In genomic region chr16:86517652-86518258, GRCh38 we compare ENCODE assay signal across 9 cellular contexts. TPM values are rescaled to one million over a fixed set of nuclear protein-coding genes. Genes with fewer than 3 reads are reported as not detected.
A peak's percentile ranks its signal among the peaks of the same experiment; 100 is the strongest.
DNase-seq lines count a peak whose midpoint lies in the region; ATAC-seq and TF ChIP-seq lines count a peak whose summit lies in the region.
"Had no signal": no experiment of that assay in that cellular context is flagged by ENCODE, and none has a peak within 500 bp of the region (broad histone marks: within the 10 kb centered on the region; RNA-seq: fewer than 3 reads in every experiment).

No MANE protein-coding gene starts in this region.

- no peak for ATAC-seq in T-cell (replicated peaks in 1 of 4)

- H3K9me3 ChIP-seq in HEK293 (ENCODE audit: control insufficient read depth, insufficient read depth, low read depth, low read length), result no peaks in the 10 kb centered on the region

- H3K27ac Mint-ChIP-seq in nephron progenitor cell, result no peak overlapping the region
- H3K27ac Mint-ChIP-seq in T-cell, result no peak overlapping the region

- DNase-seq in D341Med (ENCODE audit: low spot score) (peak; percentile 76), SW480 (ENCODE audit: low spot score) (peak; percentile 53), fibroblast of gingiva (ENCODE audit: low read depth) (peak; percentile 84), nephron progenitor cell (peak; percentile 80), NCI-H2107 (lab: John Stamatoyannopoulos, UW) (no peak), T-cell (no peak), GF-D8 (lab: John Stamatoyannopoulos, UW) (no peak)

- TF ChIP-seq CTCF in HEK293 (tag by site-specific recombination; IDR thresholded peaks at IDR 0.05) (peak; percentile 88), nephron progenitor cell (IDR thresholded peaks at IDR 0.05) (peak; percentile 69)

- H3K36me3 Mint-ChIP-seq in nephron progenitor cell (ENCODE audit: low read depth), result no peaks in the 10 kb centered on the region
- H3K36me3 Mint-ChIP-seq in T-cell, result no peaks in the 10 kb centered on the region

- H3K27me3 Mint-ChIP-seq in nephron progenitor cell (ENCODE audit: low read depth, poor library complexity) (peaks cover 90% of the 10 kb centered on the region), T-cell (peaks cover 47 to 84% of the 10 kb centered on the region in 2 donors)

- no peak overlapping the region for H3K4me3 ChIP-seq in HEK293 (ENCODE audit: low read depth, low read length)

- H3K4me1 Mint-ChIP-seq in nephron progenitor cell (peaks cover 30% of the 10 kb centered on the region), T-cell (peaks cover 14 to 20% (median 15%) of the 10 kb centered on the region in 3 donors)

- no peaks in the 10 kb centered on the region for H3K4me1 ChIP-seq in HEK293 (ENCODE audit: control insufficient read depth, insufficient read depth, low read length)

- no peak overlapping the region for H3K4me3 Mint-ChIP-seq in nephron progenitor cell
- H3K4me3 Mint-ChIP-seq in T-cell, result no peak overlapping the region

- CTCF ChIA-PET in HEK293 (lab: Yijun Ruan, JAX), result interaction anchor here (0.5 to 6.0 kb wide), 57 partner anchors 8 to 1371 kb away, joined by 3 to 135 read pairs (median 4); no protein-coding TSS in a partner anchor
- CTCF ChIA-PET in T-cell (lab: Charles Lee), result no interaction called here

- POLR2A ChIA-PET in HEK293 (lab: Yijun Ruan, JAX), result interaction anchor here (0.6 to 2.3 kb wide), 4 partner anchors 134 to 445 kb away, joined by 3 to 15 read pairs (median 6); no protein-coding TSS in a partner anchor
- POLR2A ChIA-PET in T-cell (lab: Charles Lee), result no interaction called here

- H3K27ac ChIP-seq in HEK293 (ENCODE audit: extremely low read depth, low read depth, low read length), result no peak overlapping the region

- H3K9me3 Mint-ChIP-seq in nephron progenitor cell (no peaks in the 10 kb centered on the region), T-cell (no peaks in the 10 kb centered on the region)

- H3K36me3 ChIP-seq in HEK293 (ENCODE audit: control insufficient read depth in 2 of 2, insufficient read depth in 1 of 2, low read length in 2 of 2), result peaks cover 0 to 18% of the 10 kb centered on the region in 2 experiments; a peak in 1 of 3 replicates

TF ChIP-seq in HEK293, 187 proteins besides CTCF, POLR2A, EP300 and RAD21 (continues in another document):
- no peak for TF ChIP-seq ZNF513 (tag by site-specific recombination; IDR thresholded peaks at IDR 0.05)
- no peak for TF ChIP-seq ZBTB11 (tag by site-specific recombination; conservative IDR thresholded peaks at IDR 0.05; ENCODE audit: low read depth)
- 0 out of 2 replicates have a peak, but pooled peaks have one; percentile 20 for TF ChIP-seq ZNF660 (tag by site-specific recombination; IDR thresholded peaks at IDR 0.05)
- no peak for TF ChIP-seq GLI4 (tag by site-specific recombination; IDR thresholded peaks at IDR 0.05)
- peak; percentile 60; the same call in 1 of the 2 replicates for TF ChIP-seq EGR2 (tag by site-specific recombination; IDR thresholded peaks at IDR 0.05; ENCODE audit: low read depth)
- no peak for TF ChIP-seq ZBTB21 (tag by site-specific recombination; IDR thresholded peaks at IDR 0.05)
- TF ChIP-seq ZNF24 (tag by site-specific recombination; IDR thresholded peaks at IDR 0.05), result no peak
- no peak for TF ChIP-seq ZNF626 (tag by site-specific recombination; IDR thresholded peaks at IDR 0.05)
- no peak for TF ChIP-seq ZNF704 (tag by site-specific recombination; IDR thresholded peaks at IDR 0.05)
- TF ChIP-seq ZNF670 (tag by site-specific recombination; IDR thresholded peaks at IDR 0.05; ENCODE audit: low read depth), result no peak
- TF ChIP-seq ZNF654 (tag by site-specific recombination; IDR thresholded peaks at IDR 0.05; ENCODE audit: low read depth), result peak; percentile 74
- TF ChIP-seq HOXC10 (CRISPR knock-in tag; IDR thresholded peaks at IDR 0.05), result no peak
- no peak for TF ChIP-seq KLF16 (tag by site-specific recombination; IDR thresholded peaks at IDR 0.05)
- no peak for TF ChIP-seq ZXDB (tag by site-specific recombination; IDR thresholded peaks at IDR 0.05)
- no peak for TF ChIP-seq ZNF280D (tag by site-specific recombination; IDR thresholded peaks at IDR 0.05)
- no peak for TF ChIP-seq ZSCAN30 (tag by site-specific recombination; IDR thresholded peaks at IDR 0.05)
- TF ChIP-seq GLIS2 (tag by site-specific recombination; IDR thresholded peaks at IDR 0.05), result no peak
- no peak for TF ChIP-seq ZNF785 (tag by site-specific recombination; IDR thresholded peaks at IDR 0.05)
- no peak for TF ChIP-seq ZNF449 (tag by site-specific recombination; IDR thresholded peaks at IDR 0.05)
- TF ChIP-seq ZNF335 (tag by site-specific recombination; conservative IDR thresholded peaks at IDR 0.05), result peak; percentile 22; the same call in 1 of the 2 replicates

RNA-seq across cellular contexts. Expression of gene FOXF1, which starts 7.4 kb away (rescaled TPM):
- under 1 TPM in 1 of 5 donors, not detected in 4; 0.15 TPM for total RNA-seq in T-cell
- total RNA-seq: skeletal muscle tissue had no signal

RNA-seq across cellular contexts. Expression of gene MTHFSD, which starts 37.3 kb away (rescaled TPM):
- total RNA-seq in T-cell, result 10 to 100 TPM; 18.0 to 39.6 (median 34.9) TPM

RNA-seq across cellular contexts. Expression of gene FOXC2, which starts 48.9 kb away (rescaled TPM):
- total RNA-seq in T-cell, result not detected

Comparison
In these comparisons a context has a peak if more than half of its experiments do, and no peak if none do; other contexts are left out.
1. DNase-seq: peak in D341Med (single experiment), SW480 (single experiment), fibroblast of gingiva (single experiment) and nephron progenitor cell (single experiment); none in NCI-H2107 (single experiment), T-cell (0 of 34) and GF-D8 (single experiment).